Comparison of ENCODE assay signal across 8 cellular contexts in the genomic region with DNA sequence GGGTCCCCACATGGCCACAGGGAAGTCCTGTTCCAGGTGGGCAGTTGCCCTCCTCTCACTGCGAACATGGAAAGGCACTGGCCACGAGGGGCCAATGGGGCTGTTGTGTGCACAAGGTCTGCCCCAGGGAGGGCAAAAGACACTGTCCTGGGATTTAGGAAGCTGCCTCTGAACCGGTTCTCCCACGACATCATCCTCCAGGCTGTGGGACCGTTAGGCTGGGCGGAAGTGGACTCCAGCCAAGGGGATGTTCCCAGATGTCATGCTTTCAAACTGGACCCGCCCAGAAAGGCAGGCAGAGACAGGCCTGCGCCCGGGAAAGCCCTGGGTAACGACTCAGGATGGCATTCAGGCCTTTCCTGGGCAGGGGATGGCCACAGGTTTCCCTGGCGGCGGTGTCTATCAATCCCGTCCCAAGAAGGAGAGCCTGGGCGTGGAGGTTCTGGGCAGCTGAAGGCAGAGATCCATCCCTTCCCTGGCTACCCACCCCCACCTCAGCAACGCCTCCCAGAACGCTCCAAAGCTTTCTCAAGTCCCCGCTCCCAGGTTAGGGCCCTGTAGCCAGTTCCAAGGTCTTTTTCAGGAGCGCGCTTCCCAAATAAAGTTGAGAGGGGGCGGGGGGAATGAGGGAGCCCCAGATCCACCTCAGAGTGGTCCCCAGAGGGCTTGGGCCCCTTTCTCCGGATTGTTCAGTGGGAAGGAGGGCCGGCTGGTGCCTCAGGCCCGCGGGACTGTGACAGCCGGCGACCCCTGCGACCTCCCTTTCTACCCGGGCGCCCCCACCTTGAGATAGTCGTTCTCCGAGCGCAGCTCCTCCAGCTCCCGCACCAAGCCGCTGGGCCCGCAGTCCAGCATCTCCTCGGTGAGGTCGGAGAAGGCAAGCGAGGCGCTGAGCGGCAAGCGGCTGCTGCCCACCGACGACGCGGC. TPM values are rescaled to one million over a fixed set of nuclear protein-coding genes. Genes with fewer than 3 reads are reported as not detected.
DNase-seq lines count a peak whose midpoint lies in the region; ATAC-seq and TF ChIP-seq lines count a peak whose summit lies in the region.

No MANE protein-coding gene starts in this region.

- peak overlapping the region; percentile 89 for H3K27ac ChIP-seq in foreskin keratinocyte

- DNase-seq in Daoy (ENCODE audit: low read depth) (peak; percentile 93), NCI-H1105 (lab: John Stamatoyannopoulos, UW) (peak; percentile 71), foreskin keratinocyte (peak; percentile 94 to 98), nephron progenitor cell (peak; percentile 40), iPS-NIHi7 (ENCODE audit: extremely low spot score) (no peak)
- DNase-seq in activated CD4-positive, alpha-beta memory T cell treated with anti-CD3 and anti-CD28 coated beads for 36 hours, result no peak

- ATAC-seq in foreskin keratinocyte (peak; percentile 71), GM21717 (IDR thresholded peaks at IDR 0.05; ENCODE audit: unreplicated experiment) (no peak), GM21526 (IDR thresholded peaks at IDR 0.05; ENCODE audit: low FRiP score, unreplicated experiment) (no peak)

- intact Hi-C loops in activated CD4-positive, alpha-beta memory T cell treated with anti-CD3 and anti-CD28 coated beads for 36 hours (cut with micrococcal nuclease), result no loop called here

- CTCF ChIA-PET in activated CD4-positive, alpha-beta memory T cell treated with anti-CD3 and anti-CD28 coated beads for 36 hours (lab: Charles Lee), result interaction anchor here (0.5 kb wide), 1 partner anchor 86 kb away, joined by 3 read pairs; no protein-coding TSS in a partner anchor

- H3K27ac Mint-ChIP-seq in activated CD4-positive, alpha-beta memory T cell treated with anti-CD3 and anti-CD28 coated beads for 36 hours, result no peak overlapping the region
- H3K27ac Mint-ChIP-seq in nephron progenitor cell, result peak overlapping the region; percentile 39

- H3K4me1 Mint-ChIP-seq in activated CD4-positive, alpha-beta memory T cell treated with anti-CD3 and anti-CD28 coated beads for 36 hours (ENCODE audit: low read depth), result peaks cover 5% of the 10 kb centered on the region
- peaks cover 69% of the 10 kb centered on the region for H3K4me1 Mint-ChIP-seq in nephron progenitor cell

- H3K27me3 Mint-ChIP-seq in activated CD4-positive, alpha-beta memory T cell treated with anti-CD3 and anti-CD28 coated beads for 36 hours, result peaks cover 23% of the 10 kb centered on the region
- H3K27me3 Mint-ChIP-seq in nephron progenitor cell (ENCODE audit: low read depth, poor library complexity), result peaks cover 13% of the 10 kb centered on the region

- peaks cover 16% of the 10 kb centered on the region for H3K4me1 ChIP-seq in foreskin keratinocyte

- TF ChIP-seq CTCF in foreskin keratinocyte (conservative IDR thresholded peaks at IDR 0.05) (no peak), nephron progenitor cell (IDR thresholded peaks at IDR 0.05) (no peak)

- no peaks in the 10 kb centered on the region for H3K9me3 Mint-ChIP-seq in activated CD4-positive, alpha-beta memory T cell treated with anti-CD3 and anti-CD28 coated beads for 36 hours
- no peaks in the 10 kb centered on the region for H3K9me3 Mint-ChIP-seq in nephron progenitor cell

- POLR2A ChIA-PET in activated CD4-positive, alpha-beta memory T cell treated with anti-CD3 and anti-CD28 coated beads for 36 hours (lab: Charles Lee), result no interaction called here

- no peaks in the 10 kb centered on the region for H3K36me3 Mint-ChIP-seq in activated CD4-positive, alpha-beta memory T cell treated with anti-CD3 and anti-CD28 coated beads for 36 hours
- H3K36me3 Mint-ChIP-seq in nephron progenitor cell (ENCODE audit: low read depth), result peaks cover 16% of the 10 kb centered on the region

- H3K27me3 ChIP-seq in foreskin keratinocyte, result peaks cover 5% of the 10 kb centered on the region

- peak overlapping the region; percentile 24 for H3K4me3 Mint-ChIP-seq in activated CD4-positive, alpha-beta memory T cell treated with anti-CD3 and anti-CD28 coated beads for 36 hours
- peak overlapping the region; percentile 84 for H3K4me3 Mint-ChIP-seq in nephron progenitor cell

RNA-seq across cellular contexts. Expression of gene TLDC2, which starts 13.8 kb away (rescaled TPM):
- not detected in 2 replicates for total RNA-seq in Daoy (2014; rRNA removed; shearing (Covaris generic))
- not detected for total RNA-seq in activated CD4-positive, alpha-beta memory T cell treated with anti-CD3 and anti-CD28 coated beads for 36 hours
- 0.10 TPM in 1 of 2 replicates, not detected in the other for total RNA-seq in foreskin keratinocyte
- 0.09 TPM in 1 of 2 replicates, not detected in the other for polyA plus RNA-seq in foreskin keratinocyte

Comparison
In these comparisons a context has a peak if more than half of its experiments do, and no peak if none do; other contexts are left out.
1. DNase-seq: peak in Daoy (single experiment), NCI-H1105 (single experiment), foreskin keratinocyte (2 of 2) and nephron progenitor cell (single experiment); none in activated CD4-positive, alpha-beta memory T cell treated with anti-CD3 and anti-CD28 coated beads for 36 hours (single experiment) and iPS-NIHi7 (single experiment).